19 cellular contexts compared by ENCODE assay signal in the genomic region with DNA sequence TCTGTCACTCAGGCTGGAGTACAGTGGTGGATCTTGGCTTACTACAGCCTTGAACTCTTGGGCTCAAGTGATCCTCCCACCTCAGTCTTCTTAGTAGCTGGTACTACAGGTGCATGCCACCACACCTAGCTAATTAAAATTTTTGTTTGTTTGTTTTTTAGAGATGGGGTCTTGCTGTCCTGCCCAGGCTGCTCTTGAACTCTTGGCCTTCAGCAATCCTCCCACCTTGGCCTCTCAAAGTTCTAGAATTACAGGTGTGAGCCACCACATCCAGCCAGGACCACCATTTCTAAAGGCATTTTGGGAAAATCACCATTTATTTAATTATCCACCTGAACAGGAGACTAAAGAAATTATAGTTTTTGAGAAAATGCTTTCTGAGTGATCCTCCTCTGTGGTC.
"Had no signal": no experiment of that assay in that cellular context is flagged by ENCODE, and none has a peak within 500 bp of the region (broad histone marks: within the 10 kb centered on the region; RNA-seq: fewer than 3 reads in every experiment).

No MANE protein-coding gene starts in this region.

- H3K4me3 Mint-ChIP-seq: activated CD4-positive, alpha-beta T cell treated with anti-CD3 and anti-CD28 coated beads, Interleukin-2, amount 10 ng/mL, durations not matched to agents 7 days and 5 days; activated CD8-positive, alpha-beta T cell treated with anti-CD3 and anti-CD28 coated beads, Interleukin-2, amount 10 ng/mL, durations not matched to agents 7 days and 5 days; activated naive CD4-positive, alpha-beta T cell treated with anti-CD3 and anti-CD28 coated beads, Interleukin-2, amount 10 ng/mL, durations not matched to agents 7 days and 5 days; activated naive CD8-positive, alpha-beta T cell treated with anti-CD3 and anti-CD28 coated beads, Interleukin-2, amount 50 U/mL, for 24 hours; activated T-cell treated with anti-CD3 and anti-CD28 coated beads, Interleukin-2, amount 50 U/mL, for 24 hours; immature natural killer cell; memory B cell; naive thymus-derived CD8-positive, alpha-beta T cell had no signal

- H3K27ac ChIP-seq: cardiac muscle cell, uterus had no signal

- H3K4me3 ChIP-seq: cardiac muscle cell, right atrium auricular region, transverse colon, uterus had no signal

- H3K9me3 ChIP-seq: right atrium auricular region, transverse colon, uterus had no signal

- ATAC-seq: activated CD4-positive, CD25-positive, alpha-beta regulatory T cell treated with anti-CD3 and anti-CD28 coated beads, Interleukin-2, amount 50 U/mL, for 24 hours; activated CD8-positive, alpha-beta T cell treated with anti-CD3 and anti-CD28 coated beads, Interleukin-2, amount 10 ng/mL, durations not matched to agents 7 days and 5 days; activated naive CD8-positive, alpha-beta T cell treated with anti-CD3 and anti-CD28 coated beads, Interleukin-2, amount 50 U/mL, for 24 hours; naive thymus-derived CD8-positive, alpha-beta T cell had no signal

- H3K4me1 Mint-ChIP-seq: activated CD4-positive, alpha-beta T cell treated with anti-CD3 and anti-CD28 coated beads, Interleukin-2, amount 10 ng/mL, durations not matched to agents 7 days and 5 days; activated naive CD4-positive, alpha-beta T cell treated with anti-CD3 and anti-CD28 coated beads, Interleukin-2, amount 10 ng/mL, durations not matched to agents 7 days and 5 days; activated naive CD8-positive, alpha-beta T cell treated with anti-CD3 and anti-CD28 coated beads, Interleukin-2, amount 50 U/mL, for 24 hours; immature natural killer cell had no signal

- H3K27me3 ChIP-seq: cardiac muscle cell, right atrium auricular region, transverse colon, uterus had no signal

- H3K36me3 ChIP-seq: cardiac muscle cell, right atrium auricular region, transverse colon, uterus had no signal

- H3K36me3 Mint-ChIP-seq: activated naive CD4-positive, alpha-beta T cell treated with anti-CD3 and anti-CD28 coated beads, Interleukin-2, amount 10 ng/mL, durations not matched to agents 7 days and 5 days had no signal

- H3K27ac Mint-ChIP-seq: activated CD4-positive, alpha-beta T cell treated with anti-CD3 and anti-CD28 coated beads, Interleukin-2, amount 10 ng/mL, durations not matched to agents 7 days and 5 days; activated CD8-positive, alpha-beta T cell treated with anti-CD3 and anti-CD28 coated beads, Interleukin-2, amount 10 ng/mL, durations not matched to agents 7 days and 5 days; activated naive CD4-positive, alpha-beta T cell treated with anti-CD3 and anti-CD28 coated beads, Interleukin-2, amount 10 ng/mL, durations not matched to agents 7 days and 5 days; activated naive CD8-positive, alpha-beta T cell treated with anti-CD3 and anti-CD28 coated beads, Interleukin-2, amount 50 U/mL, for 24 hours; activated T-cell treated with anti-CD3 and anti-CD28 coated beads, Interleukin-2, amount 50 U/mL, for 24 hours; immature natural killer cell; memory B cell had no signal

- H3K27me3 Mint-ChIP-seq: activated naive CD8-positive, alpha-beta T cell treated with anti-CD3 and anti-CD28 coated beads, Interleukin-2, amount 50 U/mL, for 24 hours had no signal

- DNase-seq: activated CD4-positive, alpha-beta T cell treated with anti-CD3 and anti-CD28 coated beads, Interleukin-2, amount 10 ng/mL, durations not matched to agents 7 days and 5 days; activated CD8-positive, alpha-beta T cell treated with anti-CD3 and anti-CD28 coated beads, Interleukin-2, amount 10 ng/mL, durations not matched to agents 7 days and 5 days; activated effector memory CD4-positive, alpha-beta T cell treated with Interleukin-2 at 50 U/mL for 16 hours; activated naive CD4-positive, alpha-beta T cell treated with anti-CD3 and anti-CD28 coated beads, Interleukin-2, amount 10 ng/mL, durations not matched to agents 7 days and 5 days; activated naive CD8-positive, alpha-beta T cell treated with anti-CD3 and anti-CD28 coated beads, Interleukin-2, amount 50 U/mL, for 24 hours; activated T-cell treated with anti-CD3 and anti-CD28 coated beads, Interleukin-2, amount 50 U/mL, for 24 hours; erythroblast; immature natural killer cell; naive thymus-derived CD8-positive, alpha-beta T cell; posterior cingulate gyrus; stimulated activated CD4-positive, alpha-beta T cell treated with anti-CD3 and anti-CD28 coated beads, Interleukin-2, amount 100 ng/mL, for 24 hours; stimulated activated naive CD4-positive, alpha-beta T cell treated with Interleukin-2 at 50 U/mL for 16 hours; T1000; transverse colon; uterus had no signal

- H3K9me3 Mint-ChIP-seq: memory B cell had no signal
